In genomic region chr7:159152816-159153215, GRCh38 we compare ENCODE assay signal across 25 cellular contexts. TPM values are rescaled to one million over a fixed set of nuclear protein-coding genes. Genes with fewer than 3 reads are reported as not detected.
"Had no signal": no experiment of that assay in that cellular context is flagged by ENCODE, and none has a peak within 500 bp of the region (broad histone marks: within the 10 kb centered on the region; RNA-seq: fewer than 3 reads in every experiment).

No MANE protein-coding gene starts in this region.

- H3K36me3 ChIP-seq: colonic mucosa, esophagus squamous epithelium, gastrocnemius medialis, heart right ventricle, left lung, lower lobe of right lung had no signal

- ATAC-seq: gastrocnemius medialis, heart right ventricle, left cardiac atrium, left lung, left ventricle myocardium superior, lower lobe of right lung, mucosa of descending colon had no signal

- H3K4me1 ChIP-seq: colonic mucosa, esophagus squamous epithelium, gastrocnemius medialis, heart right ventricle, left lung, lower lobe of right lung had no signal

- H3K4me3 ChIP-seq: colonic mucosa, esophagus squamous epithelium, gastrocnemius medialis, heart right ventricle, left lung, lower lobe of right lung, mucosa of descending colon had no signal

- H3K27me3 ChIP-seq: colonic mucosa, gastrocnemius medialis had no signal

- DNase-seq: colonic mucosa; cortex of kidney; effector CD8-positive, alpha-beta T cell; esophagus squamous epithelium; foreskin fibroblast; foreskin melanocyte; gastrocnemius medialis; glutamatergic neuron; head of caudate nucleus; heart right ventricle; hippocampal formation; left cardiac atrium; left lung; left ventricle myocardium superior; lower lobe of right lung; mesenchymal stem cell; mucosa of descending colon had no signal

- H3K27ac ChIP-seq: colonic mucosa, esophagus squamous epithelium, gastrocnemius medialis, heart right ventricle, left lung, lower lobe of right lung had no signal

- H3K9me3 ChIP-seq: colonic mucosa, esophagus squamous epithelium, gastrocnemius medialis, heart right ventricle, left lung, lower lobe of right lung, mucosa of descending colon had no signal

RNA-seq across cellular contexts. Expression of gene VIPR2, which starts 8.1 kb away (rescaled TPM):
- total RNA-seq: dermis microvascular lymphatic vessel endothelial cell, endothelial cell of umbilical vein, epithelial cell of proximal tubule, glomerular endothelial cell, kidney epithelial cell, lung microvascular endothelial cell, myocyte had no signal
- polyA plus RNA-seq: endothelial cell of umbilical vein, keratinocyte had no signal
